ENCODE assay signal across 16 cellular contexts in the genomic region with DNA sequence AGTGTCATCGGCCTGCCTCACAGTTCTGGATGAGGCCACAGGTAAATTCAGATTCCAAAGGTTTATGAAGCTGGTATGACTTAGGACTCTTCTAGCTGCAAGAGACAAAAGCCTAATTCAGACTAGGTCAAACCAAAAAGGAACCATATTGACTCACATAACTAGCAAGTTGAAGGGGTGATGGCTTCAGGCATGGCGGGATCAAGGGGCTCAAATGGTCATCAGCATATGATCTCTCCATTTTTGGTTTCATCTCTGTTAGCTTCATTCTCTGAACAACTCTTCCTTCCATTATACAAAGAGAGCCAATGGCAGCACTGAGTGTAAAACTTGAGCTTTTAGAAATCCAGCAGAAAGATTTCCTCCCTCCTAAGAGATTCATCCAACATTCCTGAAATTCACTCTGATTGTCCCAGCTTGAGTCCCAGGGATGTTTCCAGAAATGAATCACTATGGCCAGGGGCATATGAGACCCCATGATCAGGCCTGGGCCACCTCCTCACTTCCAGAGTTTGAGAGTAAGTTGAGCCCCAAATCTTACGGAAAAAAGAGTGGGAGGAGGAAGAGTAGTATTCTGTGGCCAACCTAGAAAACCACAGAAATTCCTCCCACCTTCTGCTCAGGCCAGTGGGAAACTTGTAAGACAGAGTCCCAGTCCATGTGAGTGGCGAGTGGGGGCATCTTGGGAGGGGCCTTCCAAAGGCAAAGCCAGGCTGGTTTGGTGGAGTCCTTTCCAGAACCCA. TPM values are rescaled to one million over a fixed set of nuclear protein-coding genes. Genes with fewer than 3 reads are reported as not detected.
DNase-seq lines count a peak whose midpoint lies in the region; ATAC-seq and TF ChIP-seq lines count a peak whose summit lies in the region.
"Had no signal": no experiment of that assay in that cellular context is flagged by ENCODE, and none has a peak within 500 bp of the region (broad histone marks: within the 10 kb centered on the region; RNA-seq: fewer than 3 reads in every experiment).

No MANE protein-coding gene starts in this region.

- CTCF ChIA-PET in IMR-90 (lab: Yijun Ruan, JAX) = no interaction called here

- intact Hi-C loops in IMR-90 (cut with micrococcal nuclease) (loop anchor here (2.0 kb wide), 1 partner anchor 20 kb away; no protein-coding TSS in a partner anchor), thyroid gland (cut with DNase I) (no loop called here)

- no peaks in the 10 kb centered on the region for H3K27me3 Mint-ChIP-seq in neural crest cell (ENCODE audit: low read depth)
- H3K27me3 Mint-ChIP-seq: activated T-cell treated with anti-CD3 and anti-CD28 coated beads, Interleukin-2, amount 50 U/mL, for 24 hours had no signal

- no peak for TF ChIP-seq CTCF in IMR-90 (conservative IDR thresholded peaks at IDR 0.05; ENCODE audit: low read depth, low read length)
- no peak for TF ChIP-seq CTCF in astrocyte of the cerebellum (IDR thresholded peaks at IDR 0.05; ENCODE audit: low read depth, low read length, missing control alignments)
- no peak for TF ChIP-seq CTCF in neural crest cell (conservative IDR thresholded peaks at IDR 0.05)
- no peak for TF ChIP-seq CTCF in thyroid gland (IDR thresholded peaks at IDR 0.05)

- no peaks in the 10 kb centered on the region for H3K9me1 ChIP-seq in IMR-90 (ENCODE audit: insufficient read depth, low read length)

- no peak overlapping the region for H3K4me3 Mint-ChIP-seq in neural crest cell
- H3K4me3 Mint-ChIP-seq: activated T-cell treated with anti-CD3 and anti-CD28 coated beads, Interleukin-2, amount 50 U/mL, for 24 hours; WTC11 had no signal

- no peak for ATAC-seq in IMR-90 (ENCODE audit: low read depth)
- ATAC-seq: WTC11 had no signal

- H3K18ac ChIP-seq in IMR-90 (ENCODE audit: low read depth, low read length) = no peak overlapping the region

- H3K27ac ChIP-seq in IMR-90 (ENCODE audit: insufficient read depth, low read length) (no peak overlapping the region), thyroid gland (no peak overlapping the region)
- H3K27ac ChIP-seq: SJCRH30 had no signal

- H4K91ac ChIP-seq in IMR-90 (ENCODE audit: insufficient read depth, low read depth, low read length) = no peak overlapping the region

- no peak overlapping the region for H2BK5ac ChIP-seq in IMR-90 (ENCODE audit: low read depth, low read length, poor library complexity, severe bottlenecking)

- H3K4ac ChIP-seq in IMR-90 (ENCODE audit: low read depth, low read length) = no peak overlapping the region

- no TSS peak for BruUV-seq in IMR-90 (replicated peaks; lab: Mats Ljungman, UMichigan)

- no peaks in the 10 kb centered on the region for H3K79me1 ChIP-seq in IMR-90 (ENCODE audit: low read depth in 1 of 2, low read length in 2 of 2)

- peak overlapping the region; percentile 52 for H2AFZ ChIP-seq in IMR-90 (replicated peaks; ENCODE audit: low read length, poor library complexity)

- no peaks in the 10 kb centered on the region for H3K36me3 ChIP-seq in IMR-90 (ENCODE audit: control insufficient read depth, insufficient read depth, low read length)
- no peaks in the 10 kb centered on the region for H3K36me3 ChIP-seq in thyroid gland
- H3K36me3 ChIP-seq: SJCRH30 had no signal

- H3K56ac ChIP-seq in IMR-90 (ENCODE audit: extremely low read depth, insufficient read depth, low read length) = no peak overlapping the region

- no peak overlapping the region for H3K14ac ChIP-seq in IMR-90 (replicated peaks; ENCODE audit: low read depth, low read length)

- no peak for TF ChIP-seq POLR2A in IMR-90 (IDR thresholded peaks at IDR 0.05; ENCODE audit: low read depth, low read length)
- no peak for TF ChIP-seq POLR2A in thyroid gland (IDR thresholded peaks at IDR 0.05)

- peak overlapping the region; percentile 90 for H3K27ac Mint-ChIP-seq in neural crest cell (ENCODE audit: unreplicated experiment)
- H3K27ac Mint-ChIP-seq: activated T-cell treated with anti-CD3 and anti-CD28 coated beads, Interleukin-2, amount 50 U/mL, for 24 hours; WTC11 had no signal

- DNase-seq in EH (ENCODE audit: low read depth) (peak; percentile 67), IMR-90 (peak; percentile 26), astrocyte of the cerebellum (ENCODE audit: low read depth) (peak; percentile 29), neural crest cell (ENCODE audit: low read depth, low spot score) (no peak), NCI-H2171 (lab: John Stamatoyannopoulos, UW) (no peak), NCI-H2081 (lab: John Stamatoyannopoulos, UW) (no peak), thyroid gland (no peak)
- DNase-seq: activated T-cell treated with anti-CD3 and anti-CD28 coated beads, Interleukin-2, amount 50 U/mL, for 24 hours; anterior cingulate cortex; DMS 273 treated with DMSO at 0.1 percent for 48 hours; effector CD8-positive, alpha-beta T cell; foreskin melanocyte; islet precursor cell; NCI-H82; SJCRH30 had no signal

- H3K4me3 ChIP-seq in IMR-90 (ENCODE audit: insufficient read depth, low read depth, low read length) (no peak overlapping the region), astrocyte of the cerebellum (ENCODE audit: low read depth, low read length) (no peak overlapping the region), thyroid gland (replicated peaks in 1 of 3) (no peak overlapping the region)
- H3K4me3 ChIP-seq: SJCRH30 had no signal

- POLR2A ChIA-PET in IMR-90 (lab: Charles Lee; ENCODE audit: unreplicated experiment) = no interaction called here

- no peak overlapping the region for H2AK9ac ChIP-seq in IMR-90 (replicated peaks; ENCODE audit: low read depth, low read length, poor library complexity)

- H2BK120ac ChIP-seq in IMR-90 (ENCODE audit: low read depth, low read length) = no peak overlapping the region

- H3K9me3 Mint-ChIP-seq in neural crest cell = peaks cover 2% of the 10 kb centered on the region
- H3K9me3 Mint-ChIP-seq: activated T-cell treated with anti-CD3 and anti-CD28 coated beads, Interleukin-2, amount 50 U/mL, for 24 hours had no signal

- H3K27me3 ChIP-seq in IMR-90 (ENCODE audit: control insufficient read depth, insufficient read depth, low read length) (no peaks in the 10 kb centered on the region), thyroid gland (no peaks in the 10 kb centered on the region)
- H3K27me3 ChIP-seq: SJCRH30 had no signal

- H3K36me3 Mint-ChIP-seq in neural crest cell (ENCODE audit: low read depth) = no peaks in the 10 kb centered on the region
- H3K36me3 Mint-ChIP-seq: WTC11 had no signal

- H3K9ac ChIP-seq in IMR-90 (ENCODE audit: low read depth, low read length) = no peak overlapping the region

- H2BK20ac ChIP-seq in IMR-90 (ENCODE audit: low read depth, low read length) = no peak overlapping the region

- H3K9me3 ChIP-seq in IMR-90 (ENCODE audit: control insufficient read depth, insufficient read depth, low read length) (no peaks in the 10 kb centered on the region), thyroid gland (no peaks in the 10 kb centered on the region)
- H3K9me3 ChIP-seq: SJCRH30 had no signal

- no peak overlapping the region for H2BK15ac ChIP-seq in IMR-90 (ENCODE audit: low read depth, low read length)

- TF ChIP-seq RAD21 in IMR-90 (IDR thresholded peaks at IDR 0.05; ENCODE audit: low read length) = no peak

- H3K4me1 ChIP-seq in IMR-90 (ENCODE audit: control insufficient read depth, insufficient read depth, low read length) = peaks cover 2% of the 10 kb centered on the region; the same call in 1 of the 2 replicates
- H3K4me1 ChIP-seq in thyroid gland = peaks cover 8 to 9% of the 10 kb centered on the region in 2 donors

- no peak overlapping the region for H3K4me2 ChIP-seq in IMR-90 (ENCODE audit: low read depth, low read length)

- H3K4me1 Mint-ChIP-seq in neural crest cell = peaks cover 21% of the 10 kb centered on the region

- no peak overlapping the region for H4K5ac ChIP-seq in IMR-90 (ENCODE audit: low read depth, low read length)

- in situ Hi-C loops in IMR-90 (cut with MboI; ENCODE audit: low sequenced_read_pairs) = no loop called here
- in situ Hi-C loops in astrocyte of the cerebellum (cut with HindIII; ENCODE audit: low sequenced_read_pairs) = no loop called here

- H2AK5ac ChIP-seq in IMR-90 (ENCODE audit: low read depth, low read length) = no peak overlapping the region

- no CpG with 5 or more reads among the region's 4 CpGs for WGBS in IMR-90 (ENCODE audit: extremely low coverage in 2 of 2, insufficient read length in 1 of 2), 2 experiments
- 92 to 100% methylated on average over 4 of the region's 4 CpGs for WGBS in thyroid gland, 2 donors

- no peak overlapping the region for H4K8ac ChIP-seq in IMR-90 (ENCODE audit: low read depth in 2 of 2, low read length in 2 of 2)

- H4K20me1 ChIP-seq in IMR-90 (ENCODE audit: insufficient read depth, low read length) = no peaks in the 10 kb centered on the region

- H3K23ac ChIP-seq in IMR-90 (ENCODE audit: low read depth, low read length) = no peak overlapping the region

- dilution Hi-C loops in IMR-90 (cut with HindIII; ENCODE audit: low sequenced_read_pairs, unreplicated experiment) = no loop called here

TF ChIP-seq in IMR-90, 13 proteins besides CTCF, POLR2A, EP300 and RAD21:
- TF ChIP-seq SMC3 (IDR thresholded peaks at IDR 0.05; ENCODE audit: low read depth, low read length) (no peak), BHLHE40 (IDR thresholded peaks at IDR 0.05; ENCODE audit: low read depth, low read length) (no peak), CEBPB (IDR thresholded peaks at IDR 0.05; ENCODE audit: low read depth, low read length) (no peak), USF2 (IDR thresholded peaks at IDR 0.05; ENCODE audit: low read depth, low read length) (no peak), MAFK (IDR thresholded peaks at IDR 0.05; ENCODE audit: low read depth, low read length) (no peak), CHD1 (IDR thresholded peaks at IDR 0.05; ENCODE audit: low read depth, low read length) (no peak), NFE2L2 (IDR thresholded peaks at IDR 0.05; ENCODE audit: low read depth, low read length) (no peak), MXI1 (IDR thresholded peaks at IDR 0.05; ENCODE audit: borderline replicate concordance, low read depth, low read length) (no peak)

RNA-seq across cellular contexts. Expression of gene MAP1LC3B2, which starts 2.0 kb away (rescaled TPM):
- total RNA-seq in IMR-90 (2012; rRNA removed) = 0.28 TPM in 1 of 2 replicates, not detected in the other
- 1.4 TPM in 2 replicates for polyA plus RNA-seq in IMR-90 (2012; rRNA removed)
- 0.55 and 0.97 TPM in 2 replicates for polyA plus RNA-seq in IMR-90 (2012; cell fraction: cytosol; rRNA removed)
- polyA plus RNA-seq in IMR-90 (2012; cell fraction: nucleus; rRNA removed; ENCODE audit: low replicate concordance) = 0.26 and 1.5 TPM in 2 replicates
- 0.82 TPM in 1 of 2 replicates, not detected in the other for total RNA-seq in neural crest cell
- total RNA-seq in thyroid gland = 1 to 10 TPM in 1 of 4 donors, not detected in 3; 1.6 TPM
- total RNA-seq: SJCRH30 had no signal

Comparison
In these comparisons a context has a peak if more than half of its experiments do, and no peak if none do; other contexts are left out.
1. DNase-seq: peak in EH (single experiment), IMR-90 (single experiment) and astrocyte of the cerebellum (single experiment); none in neural crest cell (single experiment), NCI-H2171 (single experiment), NCI-H2081 (0 of 2) and thyroid gland (0 of 2).